In the genomic region with DNA sequence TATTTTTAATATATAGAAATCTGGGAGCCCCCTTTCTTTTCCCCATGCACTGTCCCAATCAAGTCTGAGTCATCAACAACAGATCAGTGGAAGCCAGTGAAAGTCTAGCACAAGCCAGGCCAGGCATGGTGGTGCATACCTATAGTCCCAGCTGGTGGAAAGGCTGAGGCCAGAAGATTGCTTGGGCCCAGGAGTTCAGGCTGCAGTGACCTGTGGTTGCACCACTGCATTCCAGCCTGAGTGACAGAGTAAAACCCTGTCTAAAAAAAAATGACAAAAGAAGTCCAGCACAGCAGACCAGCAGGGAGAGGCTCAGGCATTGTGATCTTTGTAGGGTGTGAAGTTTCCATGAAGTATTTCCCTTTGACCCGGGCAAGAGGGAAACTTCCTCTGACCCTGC, we compare ENCODE assay signal across 21 cellular contexts. TPM values are rescaled to one million over a fixed set of nuclear protein-coding genes. Genes with fewer than 3 reads are reported as not detected.
DNase-seq lines count a peak whose midpoint lies in the region; FAIRE-seq and TF ChIP-seq lines count a peak whose summit lies in the region.
"Had no signal": no experiment of that assay in that cellular context is flagged by ENCODE, and none has a peak within 500 bp of the region (broad histone marks: within the 10 kb centered on the region; RNA-seq: fewer than 3 reads in every experiment).

No MANE protein-coding gene starts in this region.

- TF ChIP-seq CTCF in cardiac muscle cell (IDR thresholded peaks at IDR 0.05; ENCODE audit: low read depth, low read length) (no peak), left ventricle myocardium inferior (IDR thresholded peaks at IDR 0.05; ENCODE audit: borderline replicate concordance) (no peak), astrocyte (IDR thresholded peaks at IDR 0.05; ENCODE audit: insufficient read depth, low read depth, low read length) (no peak), kidney epithelial cell (IDR thresholded peaks at IDR 0.05; ENCODE audit: insufficient read depth, low read length, poor library complexity, severe bottlenecking) (no peak), type B pancreatic cell (conservative IDR thresholded peaks at IDR 0.05) (no peak), dorsolateral prefrontal cortex (IDR thresholded peaks at IDR 0.05 in 54 of 56, conservative IDR thresholded peaks at IDR 0.05 in 2 of 56; ENCODE audit: low read depth in 1 of 56, partially characterized antibody in 56 of 56) (no peak)

- H3K27ac Mint-ChIP-seq in astrocyte (ENCODE audit: unreplicated experiment): peak overlapping the region; percentile 2
- peak overlapping the region; percentile 34 for H3K27ac Mint-ChIP-seq in type B pancreatic cell
- H3K27ac Mint-ChIP-seq: activated naive CD8-positive, alpha-beta T cell treated with anti-CD3 and anti-CD28 coated beads, Interleukin-2, amount 10 ng/mL, durations not matched to agents 7 days and 5 days; naive thymus-derived CD8-positive, alpha-beta T cell had no signal

- no peak overlapping the region for H3K4me3 ChIP-seq in cardiac muscle cell
- no peak overlapping the region for H3K4me3 ChIP-seq in left ventricle myocardium inferior
- H3K4me3 ChIP-seq in astrocyte (ENCODE audit: insufficient read depth, low read depth, low read length): no peak overlapping the region
- no peak overlapping the region for H3K4me3 ChIP-seq in kidney epithelial cell (ENCODE audit: low read depth, low read length)
- no peak overlapping the region for H3K4me3 ChIP-seq in dorsolateral prefrontal cortex
- H3K4me3 ChIP-seq: heart left ventricle, testis had no signal

- H3K4me1 ChIP-seq in cardiac muscle cell (ENCODE audit: low read depth) (no peaks in the 10 kb centered on the region), left ventricle myocardium inferior (peaks cover 3% of the 10 kb centered on the region), astrocyte (ENCODE audit: insufficient read depth, low read length) (no peaks in the 10 kb centered on the region)
- H3K4me1 ChIP-seq: heart left ventricle, testis had no signal

- no peak overlapping the region for H3K9ac ChIP-seq in astrocyte (ENCODE audit: low read length)

- H3K4me2 ChIP-seq in astrocyte (ENCODE audit: low read length): no peak overlapping the region

- no peaks in the 10 kb centered on the region for H3K9me3 ChIP-seq in cardiac muscle cell (ENCODE audit: low read depth)
- H3K9me3 ChIP-seq in left ventricle myocardium inferior (replicated peaks): no peaks in the 10 kb centered on the region
- no peaks in the 10 kb centered on the region for H3K9me3 ChIP-seq in astrocyte (ENCODE audit: insufficient read depth, low read depth, low read length)
- H3K9me3 ChIP-seq: heart left ventricle, testis had no signal

- no peaks in the 10 kb centered on the region for H3K79me2 ChIP-seq in astrocyte (ENCODE audit: insufficient read depth, low read length)

- no peak overlapping the region for H3K4me3 Mint-ChIP-seq in astrocyte (ENCODE audit: unreplicated experiment)
- no peak overlapping the region for H3K4me3 Mint-ChIP-seq in type B pancreatic cell
- H3K4me3 Mint-ChIP-seq: activated naive CD8-positive, alpha-beta T cell treated with anti-CD3 and anti-CD28 coated beads, Interleukin-2, amount 10 ng/mL, durations not matched to agents 7 days and 5 days; naive thymus-derived CD8-positive, alpha-beta T cell had no signal

- H3K4me1 Mint-ChIP-seq in astrocyte (ENCODE audit: low read depth, unreplicated experiment) (peaks cover 19% of the 10 kb centered on the region), type B pancreatic cell (ENCODE audit: unreplicated experiment) (no peaks in the 10 kb centered on the region)
- H3K4me1 Mint-ChIP-seq: activated naive CD8-positive, alpha-beta T cell treated with anti-CD3 and anti-CD28 coated beads, Interleukin-2, amount 10 ng/mL, durations not matched to agents 7 days and 5 days; naive thymus-derived CD8-positive, alpha-beta T cell had no signal

- peak; percentile 3 to 73 for DNase-seq in cardiac muscle cell (ENCODE audit: low read depth in 1 of 2, low spot score in 1 of 2)
- DNase-seq in left ventricle myocardium inferior: no peak
- peak; percentile 76 for DNase-seq in astrocyte (ENCODE audit: low read depth)
- peak; percentile 12 for DNase-seq in kidney epithelial cell (ENCODE audit: low read depth)
- DNase-seq in type B pancreatic cell (ENCODE audit: extremely low spot score, unreplicated experiment): no peak
- DNase-seq in GM19240 (ENCODE audit: insufficient read length, low spot score): no peak
- no peak for DNase-seq in hypothalamus (lab: John Stamatoyannopoulos, UW)
- DNase-seq in dorsolateral prefrontal cortex: no peak
- DNase-seq: activated CD4-positive, alpha-beta T cell treated with anti-CD3 and anti-CD28 coated beads, Interleukin-2, amount 50 U/mL, for 4 hours; activated naive CD8-positive, alpha-beta T cell treated with anti-CD3 and anti-CD28 coated beads, Interleukin-2, amount 10 ng/mL, durations not matched to agents 7 days and 5 days; activated T-cell treated with anti-CD3 and anti-CD28 coated beads, Interleukin-2, amount 50 U/mL, for 48 hours; COR-L47; heart left ventricle; left colon; naive thymus-derived CD8-positive, alpha-beta T cell; NCI-H1092; NK-92 treated with Interleukin-12 subunit alpha and Interleukin-12 subunit beta, amount 100 ng/mL, for 24 hours; SHP77; T-helper 9 cell; testis had no signal

- intact Hi-C loops in left ventricle myocardium inferior (cut with micrococcal nuclease): no loop called here
- intact Hi-C loops in dorsolateral prefrontal cortex (cut with DNase I): no loop called here

- H3K27me3 ChIP-seq in cardiac muscle cell: no peaks in the 10 kb centered on the region
- no peaks in the 10 kb centered on the region for H3K27me3 ChIP-seq in left ventricle myocardium inferior (ENCODE audit: low read depth)
- H3K27me3 ChIP-seq in astrocyte (ENCODE audit: insufficient read depth, low read length): no peaks in the 10 kb centered on the region
- H3K27me3 ChIP-seq in kidney epithelial cell (ENCODE audit: control insufficient read depth, insufficient read depth, low read length): no peaks in the 10 kb centered on the region
- H3K27me3 ChIP-seq in dorsolateral prefrontal cortex: no peaks in the 10 kb centered on the region
- H3K27me3 ChIP-seq: heart left ventricle, testis had no signal

- no peaks in the 10 kb centered on the region for H4K20me1 ChIP-seq in astrocyte (ENCODE audit: insufficient read depth, low read length)

- H3K27ac ChIP-seq in cardiac muscle cell (no peak overlapping the region), left ventricle myocardium inferior (replicated peaks) (no peak overlapping the region), astrocyte (ENCODE audit: low read depth, low read length) (no peak overlapping the region), dorsolateral prefrontal cortex (no peak overlapping the region)
- H3K27ac ChIP-seq: heart left ventricle, testis had no signal

- FAIRE-seq in astrocyte (lab: Jason Lieb, UNC): no peak
- FAIRE-seq: A204.1 had no signal

- H3K27me3 Mint-ChIP-seq in astrocyte (ENCODE audit: low read depth, unreplicated experiment) (peaks cover 3% of the 10 kb centered on the region), type B pancreatic cell (no peaks in the 10 kb centered on the region)

- H3K36me3 Mint-ChIP-seq in astrocyte (ENCODE audit: low read depth, unreplicated experiment): no peaks in the 10 kb centered on the region
- H3K36me3 Mint-ChIP-seq in type B pancreatic cell: no peaks in the 10 kb centered on the region
- H3K36me3 Mint-ChIP-seq: activated naive CD8-positive, alpha-beta T cell treated with anti-CD3 and anti-CD28 coated beads, Interleukin-2, amount 10 ng/mL, durations not matched to agents 7 days and 5 days; naive thymus-derived CD8-positive, alpha-beta T cell had no signal

- H3K9me3 Mint-ChIP-seq in astrocyte (ENCODE audit: unreplicated experiment): no peaks in the 10 kb centered on the region
- no peaks in the 10 kb centered on the region for H3K9me3 Mint-ChIP-seq in type B pancreatic cell
- H3K9me3 Mint-ChIP-seq: activated naive CD8-positive, alpha-beta T cell treated with anti-CD3 and anti-CD28 coated beads, Interleukin-2, amount 10 ng/mL, durations not matched to agents 7 days and 5 days; naive thymus-derived CD8-positive, alpha-beta T cell had no signal

- H2AFZ ChIP-seq in astrocyte (ENCODE audit: low read depth, low read length): no peak overlapping the region

- no peaks in the 10 kb centered on the region for H3K36me3 ChIP-seq in cardiac muscle cell
- H3K36me3 ChIP-seq in left ventricle myocardium inferior: no peaks in the 10 kb centered on the region
- no peaks in the 10 kb centered on the region for H3K36me3 ChIP-seq in astrocyte (ENCODE audit: insufficient read depth, low read length)
- H3K36me3 ChIP-seq in kidney epithelial cell (ENCODE audit: control insufficient read depth, insufficient read depth, low read length): no peaks in the 10 kb centered on the region
- H3K36me3 ChIP-seq: heart left ventricle had no signal

RNA-seq across cellular contexts. Expression of a gene that starts 8.9 kb away (rescaled TPM):
- total RNA-seq in cardiac muscle cell (1,643 and 1,654 TPM in 2 replicates), left ventricle myocardium inferior (552 TPM), astrocyte (741 and 846 TPM in 2 replicates), kidney epithelial cell (2,435 and 2,606 TPM in 2 replicates), type B pancreatic cell (ENCODE audit: low replicate concordance) (1,339 and 1,496 TPM in 2 replicates), dorsolateral prefrontal cortex (100 to 1,000 TPM; 222 to 435 (median 286) TPM)
- 918 and 1,027 TPM in 2 replicates for polyA plus RNA-seq in cardiac muscle cell

RNA-seq across cellular contexts. Expression of a gene that starts 38.0 kb away (rescaled TPM):
- total RNA-seq in cardiac muscle cell (15.6 and 30.8 TPM in 2 replicates), left ventricle myocardium inferior (30.4 TPM), astrocyte (80.3 and 80.4 TPM in 2 replicates), kidney epithelial cell (16.8 and 17.4 TPM in 2 replicates), type B pancreatic cell (ENCODE audit: low replicate concordance) (23.6 and 29.6 TPM in 2 replicates), dorsolateral prefrontal cortex (10 to 100 TPM; 37.6 to 71.9 (median 55.0) TPM)
- 16.3 and 26.2 TPM in 2 replicates for polyA plus RNA-seq in cardiac muscle cell

Comparison
In these comparisons a context has a peak if more than half of its experiments do, and no peak if none do; other contexts are left out.
1. DNase-seq: peak in cardiac muscle cell (2 of 2), astrocyte (single experiment) and kidney epithelial cell (single experiment); none in left ventricle myocardium inferior (single experiment), type B pancreatic cell (single experiment), GM19240 (single experiment), hypothalamus (0 of 51) and dorsolateral prefrontal cortex (0 of 10).